In genomic region chr12:52148541-52149181, GRCh38 we compare ENCODE assay signal across 9 cellular contexts. TPM values are rescaled to one million over a fixed set of nuclear protein-coding genes. Genes with fewer than 3 reads are reported as not detected.
DNase-seq lines count a peak whose midpoint lies in the region; TF ChIP-seq lines count a peak whose summit lies in the region.
"Had no signal": no experiment of that assay in that cellular context is flagged by ENCODE, and none has a peak within 500 bp of the region (broad histone marks: within the 10 kb centered on the region; RNA-seq: fewer than 3 reads in every experiment).

No MANE protein-coding gene starts in this region.

- H3K4me1 ChIP-seq in HUES48 (ENCODE audit: control insufficient read depth, insufficient read depth, low read length) = peaks cover 13% of the 10 kb centered on the region; the same call in 1 of the 2 replicates
- peaks cover 44 to 60% of the 10 kb centered on the region in 2 donors for H3K4me1 ChIP-seq in duodenal mucosa (ENCODE audit: control insufficient read depth in 1 of 2, insufficient read depth in 2 of 2, low read length in 2 of 2)
- peaks cover 99% of the 10 kb centered on the region for H3K4me1 ChIP-seq in mucosa of stomach (ENCODE audit: control insufficient read depth, insufficient read depth, low read length)

- peak overlapping the region; percentile 98 for H3K27ac ChIP-seq in AG04450 (ENCODE audit: low read depth, low read length)
- H3K27ac ChIP-seq in HUES48 (ENCODE audit: low read depth, low read length) = peak overlapping the region; percentile 12
- H3K27ac ChIP-seq in duodenal mucosa (ENCODE audit: low read depth, low read length) = peak overlapping the region; percentile 91
- no peak overlapping the region for H3K27ac ChIP-seq in caudate nucleus (ENCODE audit: low read depth, low read length)

- POLR2A ChIA-PET in AG04450 (lab: Yijun Ruan, JAX) = no interaction called here

- H3K4me3 ChIP-seq in AG04450 (ENCODE audit: low read depth, low read length) = no peak overlapping the region
- H3K4me3 ChIP-seq in HUES48 (ENCODE audit: low read depth, low read length) = no peak overlapping the region
- no peak overlapping the region for H3K4me3 ChIP-seq in duodenal mucosa (ENCODE audit: low read depth in 1 of 2, low read length in 2 of 2)
- no peak overlapping the region for H3K4me3 ChIP-seq in mucosa of stomach (ENCODE audit: low read length)

- TF ChIP-seq CTCF in AG04450 (IDR thresholded peaks at IDR 0.05; ENCODE audit: low read depth, low read length) = no peak

- DNase-seq in AG04450 (ENCODE audit: low read depth, low spot score) (no peak), caudate nucleus (lab: John Stamatoyannopoulos, UW) (no peak), NOMO-1 (lab: John Stamatoyannopoulos, UW; ENCODE audit: unreplicated experiment in 2 of 2) (no peak), GOT3 (lab: John Stamatoyannopoulos, UW) (no peak)
- DNase-seq in activated naive CD4-positive, alpha-beta T cell treated with anti-CD3 and anti-CD28 coated beads, Interleukin-2, amount 50 U/mL, for 16 hours = no peak
- DNase-seq: activated T-cell treated with anti-CD3 and anti-CD28 coated beads, Interleukin-2, amount 50 U/mL, for 72 hours had no signal

- CTCF ChIA-PET in AG04450 (lab: Charles Lee) = interaction anchor here (1.0 to 2.9 kb wide), 6 partner anchors 9 to 731 kb away, joined by 3 to 22 read pairs (median 4); no protein-coding TSS in a partner anchor

- peak overlapping the region; percentile 23; the same call in 1 of the 2 replicates for H3K9ac ChIP-seq in HUES48 (ENCODE audit: low read depth, low read length)
- peak overlapping the region; percentile 47 to 89 for H3K9ac ChIP-seq in duodenal mucosa (ENCODE audit: low read depth in 1 of 2, low read length in 2 of 2)
- H3K9ac ChIP-seq in mucosa of stomach (ENCODE audit: low read length) = peak overlapping the region; percentile 86

- H3K36me3 ChIP-seq in HUES48 (ENCODE audit: control insufficient read depth, insufficient read depth, low read length) = no peaks in the 10 kb centered on the region
- no peaks in the 10 kb centered on the region for H3K36me3 ChIP-seq in duodenal mucosa (ENCODE audit: control insufficient read depth in 1 of 2, insufficient read depth in 2 of 2, low read length in 2 of 2)
- H3K36me3 ChIP-seq in mucosa of stomach (ENCODE audit: control insufficient read depth, insufficient read depth, low read length) = no peaks in the 10 kb centered on the region

- H3K9me3 ChIP-seq in AG04450 (ENCODE audit: control insufficient read depth, insufficient read depth, low read length) (no peaks in the 10 kb centered on the region), HUES48 (ENCODE audit: control insufficient read depth, insufficient read depth, low read length) (no peaks in the 10 kb centered on the region), duodenal mucosa (ENCODE audit: control insufficient read depth in 1 of 2, low read length in 2 of 2) (no peaks in the 10 kb centered on the region), mucosa of stomach (ENCODE audit: control insufficient read depth, low read length) (no peaks in the 10 kb centered on the region)

- H3K27me3 ChIP-seq in AG04450 (ENCODE audit: control insufficient read depth, insufficient read depth, low read length) (no peaks in the 10 kb centered on the region), HUES48 (ENCODE audit: control insufficient read depth, insufficient read depth, low read length) (no peaks in the 10 kb centered on the region), duodenal mucosa (ENCODE audit: control insufficient read depth in 1 of 2, insufficient read depth in 2 of 2, low read length in 2 of 2) (no peaks in the 10 kb centered on the region), mucosa of stomach (ENCODE audit: control insufficient read depth, insufficient read depth, low read length) (no peaks in the 10 kb centered on the region)

RNA-seq across cellular contexts. Expression of gene KRT80, which starts 43.2 kb away (rescaled TPM):
- 2.1 and 2.3 TPM in 2 replicates for polyA plus RNA-seq in AG04450 (2011; rRNA removed)
- 2.2 and 2.3 TPM in 2 replicates for polyA minus RNA-seq in AG04450 (2011; rRNA and poly(A)+ RNA removed)

Comparison
In these comparisons a context has a peak if more than half of its experiments do, and no peak if none do; other contexts are left out.
1. H3K9ac ChIP-seq: peak in every context shown above with its lines; median percentile 86 in mucosa of stomach; 68 in duodenal mucosa; 23 in HUES48.